Comparison of ENCODE assay signal across 8 cellular contexts in the genomic region with DNA sequence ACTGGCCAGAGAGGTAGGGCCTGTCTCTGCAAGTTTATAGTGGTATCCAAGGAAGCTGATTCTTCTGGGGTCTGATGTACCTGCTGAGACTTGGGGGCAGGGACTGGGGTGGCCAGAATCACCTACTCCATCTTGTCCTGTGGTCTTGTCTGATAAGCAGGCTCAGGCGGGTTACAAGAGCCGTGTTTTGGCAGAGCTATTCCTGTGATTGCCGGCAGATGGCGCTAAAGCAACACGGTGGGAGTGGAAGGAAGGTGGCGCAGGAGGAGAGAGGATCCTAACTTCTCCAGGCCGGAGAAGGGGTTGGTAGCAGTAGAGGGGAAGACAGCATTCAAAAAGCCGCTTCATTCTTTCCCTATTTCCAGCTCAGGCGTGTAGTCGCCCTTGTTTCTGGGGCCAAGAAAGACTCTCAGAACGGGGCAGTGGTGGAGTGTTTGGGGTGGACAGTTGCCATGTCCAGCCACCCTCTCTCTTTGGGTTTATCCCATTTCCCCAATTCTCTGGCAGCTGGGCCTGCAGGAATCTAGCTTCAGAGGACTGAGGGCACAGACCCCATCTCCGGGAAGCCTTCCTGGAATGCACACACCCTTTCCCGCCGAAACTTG. TPM values are rescaled to one million over a fixed set of nuclear protein-coding genes. Genes with fewer than 3 reads are reported as not detected.
A peak's percentile ranks its signal among the peaks of the same experiment; 100 is the strongest.
DNase-seq lines count a peak whose midpoint lies in the region; ATAC-seq and TF ChIP-seq lines count a peak whose summit lies in the region.

No MANE protein-coding gene starts in this region.

- peak; percentile 95 to 98 for TF ChIP-seq CTCF in left lung (IDR thresholded peaks at IDR 0.05)

- no peak overlapping the region for H3K4me3 ChIP-seq in left lung

- H3K4me1 ChIP-seq in left lung, result peaks cover 14 to 43% of the 10 kb centered on the region in 2 donors

- H3K9me3 ChIP-seq in left lung, result no peaks in the 10 kb centered on the region

- ATAC-seq in left lung (peak; percentile 86), HG02623 (IDR thresholded peaks at IDR 0.05; ENCODE audit: unreplicated experiment) (no peak)

- DNase-seq in COLO668 (lab: John Stamatoyannopoulos, UW; ENCODE audit: unreplicated experiment) (peak; percentile 65), HEK293T (ENCODE audit: extremely low spot score) (peak; percentile 87), NCI-H345 treated with DMSO at 0.1 percent for 48 hours (lab: John Stamatoyannopoulos, UW; ENCODE audit: unreplicated experiment) (peak; percentile 21), cerebellum (ENCODE audit: low spot score) (peak; percentile 85), left lung (peak; percentile 78 to 89)
- peak; percentile 72 to 73 for DNase-seq in activated CD4-positive, alpha-beta T cell treated with anti-CD3 and anti-CD28 coated beads for 24 hours (ENCODE audit: low read depth in 2 of 2)
- DNase-seq in stimulated activated CD4-positive, alpha-beta T cell treated with anti-CD3 and anti-CD28 coated beads, Interleukin-4, amount 100 ng/mL, for 4 hours, result peak; percentile 66 to 76

- H3K36me3 ChIP-seq in left lung, result no peaks in the 10 kb centered on the region

- CTCF ChIA-PET in HEK293T (lab: Yijun Ruan, JAX), result interaction anchor here (0.5 to 6.7 kb wide), 21 partner anchors 8 to 210 kb away, joined by 3 to 130 read pairs (median 4); partner anchors contain the start of gene SLC22A8

- no peaks in the 10 kb centered on the region for H3K27me3 ChIP-seq in left lung

- H3K27ac ChIP-seq in left lung, result peak overlapping the region in 1 of 2 donors; percentile 62

- intact Hi-C loops in left lung (cut with DNase I), result loop anchor here in 1 of 2 donors (10.0 kb wide), 1 partner anchor 119 kb away; no protein-coding TSS in a partner anchor

- POLR2A ChIA-PET in HEK293T (lab: Yijun Ruan, JAX), result interaction anchor here (1.1 to 1.8 kb wide), 5 partner anchors 19 to 152 kb away, joined by 3 to 6 read pairs (median 4); partner anchors contain the start of gene ZBTB3

TF ChIP-seq in HEK293T, 16 proteins besides CTCF, POLR2A, EP300 and RAD21:
- TF ChIP-seq ZNF384 (IDR thresholded peaks at IDR 0.05) (no peak), ELF4 (IDR thresholded peaks at IDR 0.05) (no peak), BHLHE40 (IDR thresholded peaks at IDR 0.05; ENCODE audit: borderline replicate concordance) (no peak), L3MBTL2 (conservative IDR thresholded peaks at IDR 0.05) (no peak), FOXA1 (IDR thresholded peaks at IDR 0.05) (no peak), FOXM1 (IDR thresholded peaks at IDR 0.05; ENCODE audit: borderline replicate concordance) (no peak), HDGF (IDR thresholded peaks at IDR 0.05; ENCODE audit: borderline replicate concordance) (no peak), TARDBP (IDR thresholded peaks at IDR 0.05) (no peak), SP1 (IDR thresholded peaks at IDR 0.05) (no peak), CTBP1 (IDR thresholded peaks at IDR 0.05; ENCODE audit: borderline replicate concordance) (no peak), FOXK2 (IDR thresholded peaks at IDR 0.05) (no peak)
- TF ChIP-seq, protein P1, sequence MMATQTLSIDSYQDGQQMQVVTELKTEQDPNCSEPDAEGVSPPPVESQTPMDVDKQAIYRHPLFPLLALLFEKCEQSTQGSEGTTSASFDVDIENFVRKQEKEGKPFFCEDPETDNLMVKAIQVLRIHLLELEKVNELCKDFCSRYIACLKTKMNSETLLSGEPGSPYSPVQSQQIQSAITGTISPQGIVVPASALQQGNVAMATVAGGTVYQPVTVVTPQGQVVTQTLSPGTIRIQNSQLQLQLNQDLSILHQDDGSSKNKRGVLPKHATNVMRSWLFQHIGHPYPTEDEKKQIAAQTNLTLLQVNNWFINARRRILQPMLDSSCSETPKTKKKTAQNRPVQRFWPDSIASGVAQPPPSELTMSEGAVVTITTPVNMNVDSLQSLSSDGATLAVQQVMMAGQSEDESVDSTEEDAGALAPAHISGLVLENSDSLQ (IDR thresholded peaks at IDR 0.05), result no peak

RNA-seq across cellular contexts. Expression of gene CHRM1, which starts 15.1 kb away (rescaled TPM):
- not detected for total RNA-seq in cerebellum
- total RNA-seq in left lung, result 1 to 10 TPM; 1.2 to 2.3 TPM

RNA-seq across cellular contexts. Expression of gene SLC3A2, which starts 25.3 kb away (rescaled TPM):
- total RNA-seq in cerebellum (64.1 TPM), left lung (100 to 1,000 TPM; 131 to 228 TPM)

Comparison
In these comparisons a context has a peak if more than half of its experiments do, and no peak if none do; other contexts are left out.
1. DNase-seq: peak in every context shown above with its lines; median percentile 87 in HEK293T; 85 in cerebellum; 84 in left lung; 72 in activated CD4-positive, alpha-beta T cell treated with anti-CD3 and anti-CD28 coated beads for 24 hours; 71 in stimulated activated CD4-positive, alpha-beta T cell treated with anti-CD3 and anti-CD28 coated beads, Interleukin-4, amount 100 ng/mL, for 4 hours; 65 in COLO668; 21 in NCI-H345 treated with DMSO at 0.1 percent for 48 hours.